In genomic region chr12:47758584-47758833, GRCh38 we compare ENCODE assay signal across 1 cellular context.
TF ChIP-seq lines count a peak whose summit lies in the region.

No MANE protein-coding gene starts in this region.

TF ChIP-seq in HCT116, 20 proteins besides CTCF, POLR2A, EP300 and RAD21 (continued from another document):
- no peak for TF ChIP-seq REST (IDR thresholded peaks at IDR 0.05; ENCODE audit: low read depth)
- TF ChIP-seq ATF3 (IDR thresholded peaks at IDR 0.05) = no peak
- no peak for TF ChIP-seq JUND (IDR thresholded peaks at IDR 0.05)
- no peak for TF ChIP-seq ZBTB33 (IDR thresholded peaks at IDR 0.05; ENCODE audit: extremely low read depth, insufficient replicate concordance, low read length)
- no peak for TF ChIP-seq ELF1 (IDR thresholded peaks at IDR 0.05; ENCODE audit: borderline replicate concordance, low read depth)
- TF ChIP-seq EZH2phosphoT487 (IDR thresholded peaks at IDR 0.05; ENCODE audit: borderline replicate concordance) = no peak
TF ChIP-seq in HCT116: peak in this region for 0.
